Comparison of ENCODE assay signal across 10 cellular contexts in the genomic region with DNA sequence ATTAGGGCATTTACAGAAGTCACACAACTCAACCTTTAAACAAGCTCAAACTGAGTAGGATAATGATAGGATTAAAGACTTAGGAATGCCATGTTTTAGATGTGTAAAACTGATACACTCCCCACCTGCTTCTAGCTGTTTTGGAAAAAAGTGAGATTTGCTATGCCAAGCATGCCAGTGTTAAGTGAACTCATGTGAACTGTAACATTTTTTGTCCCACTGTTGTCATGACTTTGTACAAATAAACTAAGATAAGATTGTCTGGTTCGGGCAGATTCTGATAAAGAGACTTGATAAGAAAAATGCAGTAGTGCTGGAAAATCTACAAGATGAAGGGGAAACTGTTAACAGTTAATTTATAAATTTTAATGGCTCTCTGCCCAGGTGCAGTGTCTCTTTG.
DNase-seq lines count a peak whose midpoint lies in the region; ATAC-seq and TF ChIP-seq lines count a peak whose summit lies in the region.
"Had no signal": no experiment of that assay in that cellular context is flagged by ENCODE, and none has a peak within 500 bp of the region (broad histone marks: within the 10 kb centered on the region; RNA-seq: fewer than 3 reads in every experiment).

No MANE protein-coding gene starts in this region.

- CTCF ChIA-PET in HEK293 (lab: Yijun Ruan, JAX) = interaction anchor here (0.6 to 2.9 kb wide), 11 partner anchors 8 to 271 kb away, joined by 3 to 11 read pairs (median 4); no protein-coding TSS in a partner anchor

- in situ Hi-C loops in astrocyte of the spinal cord (cut with HindIII; ENCODE audit: low sequenced_read_pairs) = no loop called here

- no peak overlapping the region for H3K27ac ChIP-seq in HEK293 (ENCODE audit: extremely low read depth, low read depth, low read length)
- H3K27ac ChIP-seq in mesodermal cell (ENCODE audit: low read depth, low read length, severe bottlenecking) = peak overlapping the region; percentile 72

- ATAC-seq in HG02981 (IDR thresholded peaks at IDR 0.05; ENCODE audit: unreplicated experiment) = no peak

- H3K4me3 ChIP-seq in AG10803 (ENCODE audit: low read length) (no peak overlapping the region), HEK293 (ENCODE audit: low read depth, low read length) (no peak overlapping the region), astrocyte of the spinal cord (ENCODE audit: low read depth, low read length) (no peak overlapping the region), mesodermal cell (ENCODE audit: extremely low read depth, insufficient read depth, low read length, poor library complexity, severe bottlenecking) (no peak overlapping the region)

- H3K9me3 ChIP-seq in HEK293 (ENCODE audit: control insufficient read depth, insufficient read depth, low read depth, low read length) (no peaks in the 10 kb centered on the region), mesodermal cell (ENCODE audit: control insufficient read depth, low read length) (no peaks in the 10 kb centered on the region)

- TF ChIP-seq CTCF in AG10803 (conservative IDR thresholded peaks at IDR 0.05; ENCODE audit: low read length) = no peak
- no peak for TF ChIP-seq CTCF in HEK293 (tag by site-specific recombination; IDR thresholded peaks at IDR 0.05)
- TF ChIP-seq CTCF in astrocyte of the spinal cord (IDR thresholded peaks at IDR 0.05; ENCODE audit: low read depth, low read length) = no peak

- POLR2A ChIA-PET in HEK293 (lab: Yijun Ruan, JAX) = interaction anchor here (1.3 to 3.5 kb wide), 3 partner anchors 33 to 73 kb away, joined by 3 to 18 read pairs (median 9); a partner anchor contains a TSS

- intact Hi-C loops in posterior vena cava (cut with DNase I) = no loop called here

- no CpG with 5 or more reads among the region's 1 CpG for WGBS in mesodermal cell (ENCODE audit: insufficient coverage in 2 of 2), 2 experiments

- no peaks in the 10 kb centered on the region for H3K36me3 ChIP-seq in HEK293 (ENCODE audit: control insufficient read depth in 2 of 2, insufficient read depth in 1 of 2, low read length in 2 of 2)
- H3K36me3 ChIP-seq in mesodermal cell (ENCODE audit: control insufficient read depth, insufficient read depth, low read length) = no peaks in the 10 kb centered on the region

- peak; percentile 41 for DNase-seq in AG10803 (ENCODE audit: low read depth)
- peak; percentile 31 for DNase-seq in astrocyte of the spinal cord (ENCODE audit: low read depth, low spot score)
- DNase-seq in effector CD8-positive, alpha-beta T cell (lab: John Stamatoyannopoulos, UW) = no peak
- no peak for DNase-seq in OCI-M2 (lab: John Stamatoyannopoulos, UW; ENCODE audit: unreplicated experiment)
- DNase-seq in posterior vena cava (ENCODE audit: low spot score) = no peak
- DNase-seq: cortex of kidney, NCI-H1048 had no signal

- H3K4me1 ChIP-seq in HEK293 (ENCODE audit: control insufficient read depth, insufficient read depth, low read length) = peaks cover 6% of the 10 kb centered on the region
- H3K4me1 ChIP-seq in mesodermal cell (ENCODE audit: control insufficient read depth, insufficient read depth, low read length, poor library complexity, severe bottlenecking) = peaks cover 24% of the 10 kb centered on the region

TF ChIP-seq in HEK293, 187 proteins besides CTCF, POLR2A, EP300 and RAD21:
- TF ChIP-seq ZNF10 (tag by site-specific recombination; IDR thresholded peaks at IDR 0.05) (no peak), ZNF623 (tag by site-specific recombination; IDR thresholded peaks at IDR 0.05) (no peak)
- TF ChIP-seq, protein P1, sequence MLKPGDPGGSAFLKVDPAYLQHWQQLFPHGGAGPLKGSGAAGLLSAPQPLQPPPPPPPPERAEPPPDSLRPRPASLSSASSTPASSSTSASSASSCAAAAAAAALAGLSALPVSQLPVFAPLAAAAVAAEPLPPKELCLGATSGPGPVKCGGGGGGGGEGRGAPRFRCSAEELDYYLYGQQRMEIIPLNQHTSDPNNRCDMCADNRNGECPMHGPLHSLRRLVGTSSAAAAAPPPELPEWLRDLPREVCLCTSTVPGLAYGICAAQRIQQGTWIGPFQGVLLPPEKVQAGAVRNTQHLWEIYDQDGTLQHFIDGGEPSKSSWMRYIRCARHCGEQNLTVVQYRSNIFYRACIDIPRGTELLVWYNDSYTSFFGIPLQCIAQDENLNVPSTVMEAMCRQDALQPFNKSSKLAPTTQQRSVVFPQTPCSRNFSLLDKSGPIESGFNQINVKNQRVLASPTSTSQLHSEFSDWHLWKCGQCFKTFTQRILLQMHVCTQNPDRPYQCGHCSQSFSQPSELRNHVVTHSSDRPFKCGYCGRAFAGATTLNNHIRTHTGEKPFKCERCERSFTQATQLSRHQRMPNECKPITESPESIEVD (tag by site-specific recombination; IDR thresholded peaks at IDR 0.05) = peak; percentile 37; the same call in 1 of the 2 replicates

Comparison
In these comparisons a context has a peak if more than half of its experiments do, and no peak if none do; other contexts are left out.
1. DNase-seq: peak in AG10803 (single experiment) and astrocyte of the spinal cord (single experiment); none in effector CD8-positive, alpha-beta T cell (single experiment), OCI-M2 (single experiment) and posterior vena cava (single experiment).